ENCODE assay signal across 8 cellular contexts in the genomic region with DNA sequence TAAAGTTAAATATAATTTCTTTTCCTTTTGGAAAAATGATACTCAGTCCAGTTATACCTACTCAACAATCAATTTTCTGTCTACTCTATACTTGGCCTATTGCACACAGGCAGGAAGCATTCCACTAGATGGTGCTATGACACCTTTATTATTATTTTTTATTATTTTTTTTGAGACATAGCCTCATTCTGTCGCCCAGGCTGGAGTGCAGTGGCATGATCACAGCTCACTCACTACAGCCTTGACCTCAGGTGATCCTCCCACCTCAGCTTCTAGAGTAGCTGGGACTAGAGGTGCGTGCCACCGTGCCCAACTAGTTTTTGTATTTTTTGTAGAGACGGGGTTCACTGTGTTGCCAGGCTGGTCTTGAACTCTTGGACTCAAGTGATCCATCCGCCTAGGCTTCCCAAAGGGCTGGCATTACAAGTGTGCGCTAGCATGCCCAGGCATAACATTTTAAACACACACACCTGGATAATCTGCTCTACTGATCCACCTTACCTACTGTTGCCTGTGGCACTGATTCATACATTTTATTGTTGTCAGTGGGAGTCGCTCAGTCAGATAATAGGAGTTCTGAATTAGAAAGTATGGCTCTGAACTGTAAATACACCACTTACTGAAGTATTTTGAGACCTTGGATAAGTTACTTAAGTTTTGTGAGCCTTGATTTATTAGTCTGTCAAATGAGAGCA. TPM values are rescaled to one million over a fixed set of nuclear protein-coding genes. Genes with fewer than 3 reads are reported as not detected.
DNase-seq lines count a peak whose midpoint lies in the region; TF ChIP-seq lines count a peak whose summit lies in the region.

No MANE protein-coding gene starts in this region.

- in situ Hi-C loops in SK-MEL-5 (cut with HindIII; ENCODE audit: low pct_unique_long_range_greater_than_20kb, low sequenced_read_pairs), result no loop called here

- no peaks in the 10 kb centered on the region for H3K27me3 ChIP-seq in breast epithelium
- H3K27me3 ChIP-seq in esophagus muscularis mucosa, result no peaks in the 10 kb centered on the region
- no peaks in the 10 kb centered on the region for H3K27me3 ChIP-seq in thyroid gland

- TF ChIP-seq EP300 in esophagus muscularis mucosa (IDR thresholded peaks at IDR 0.05), result no peak

- H3K9me3 Mint-ChIP-seq in MCF 10A (ENCODE audit: unreplicated experiment), result no peaks in the 10 kb centered on the region

- H3K27ac ChIP-seq in breast epithelium (no peak overlapping the region), esophagus muscularis mucosa (replicated peaks in 1 of 4) (no peak overlapping the region), thyroid gland (peak overlapping the region; percentile 94 to 97 (median 96))

- POLR2A ChIA-PET in MCF 10A (lab: Yijun Ruan, JAX), result interaction anchor here (0.9 kb wide), 1 partner anchor 15 kb away, joined by 4 read pairs; no protein-coding TSS in a partner anchor

- WGBS in esophagus muscularis mucosa, result 87% methylated on average over 7 of the region's 7 CpGs
- WGBS in thyroid gland, 2 donors, result 62 to 64% methylated on average over 7 of the region's 7 CpGs

- H3K4me3 ChIP-seq in breast epithelium (no peak overlapping the region), esophagus muscularis mucosa (no peak overlapping the region), thyroid gland (replicated peaks in 1 of 3) (no peak overlapping the region)

- no peaks in the 10 kb centered on the region for H3K36me3 ChIP-seq in breast epithelium
- peaks cover 74 to 100% (median 91%) of the 10 kb centered on the region in 4 donors for H3K36me3 ChIP-seq in esophagus muscularis mucosa
- peaks cover 13 to 16% of the 10 kb centered on the region in 2 donors for H3K36me3 ChIP-seq in thyroid gland

- H3K4me1 Mint-ChIP-seq in MCF 10A (ENCODE audit: insufficient read depth, unreplicated experiment), result no peaks in the 10 kb centered on the region

- intact Hi-C loops in MCF 10A (cut with micrococcal nuclease) (loop anchor here (5.0 kb wide), 1 partner anchor 144 kb away; the partner anchor contains the start of gene TRIM69), breast epithelium (cut with DNase I; ENCODE audit: low total_unique reads) (no loop called here), esophagus muscularis mucosa (cut with DNase I) (no loop called here), thyroid gland (cut with DNase I) (no loop called here)

- TF ChIP-seq CTCF in MCF 10A (IDR thresholded peaks at IDR 0.05; ENCODE audit: unreplicated experiment) (peak; percentile 38), breast epithelium (IDR thresholded peaks at IDR 0.05) (no peak), esophagus muscularis mucosa (IDR thresholded peaks at IDR 0.05) (peak in 2 of 3 experiments; percentile 13 to 36), thyroid gland (IDR thresholded peaks at IDR 0.05) (peak in 5 of 6 experiments; percentile 7 to 63 (median 55))

- H3K9me3 ChIP-seq in breast epithelium (no peaks in the 10 kb centered on the region), esophagus muscularis mucosa (no peaks in the 10 kb centered on the region), thyroid gland (no peaks in the 10 kb centered on the region)

- H3K36me3 Mint-ChIP-seq in MCF 10A (ENCODE audit: insufficient read depth, unreplicated experiment), result peaks cover 99% of the 10 kb centered on the region

- H3K4me3 Mint-ChIP-seq in MCF 10A (ENCODE audit: unreplicated experiment), result no peak overlapping the region

- TF ChIP-seq POLR2A in breast epithelium (IDR thresholded peaks at IDR 0.05) (no peak), esophagus muscularis mucosa (IDR thresholded peaks at IDR 0.05; ENCODE audit: low read depth) (no peak), thyroid gland (IDR thresholded peaks at IDR 0.05) (no peak)

- DNase-seq in MCF 10A (ENCODE audit: unreplicated experiment), result peak; percentile 28
- no peak for DNase-seq in breast epithelium (ENCODE audit: low spot score in 2 of 2)
- peak; percentile 44 for DNase-seq in SK-MEL-5 (ENCODE audit: low read depth, low spot score)
- DNase-seq in esophagus muscularis mucosa (ENCODE audit: extremely low spot score), result no peak
- DNase-seq in thyroid gland, result peak; percentile 59 to 66
- DNase-seq in NCI-H2029 treated with DMSO at 0.1 percent for 48 hours (lab: John Stamatoyannopoulos, UW), result no peak
- no peak for DNase-seq in MV-4-11 (lab: John Stamatoyannopoulos, UW)
- DNase-seq in COLO829 (ENCODE audit: low spot score), result no peak

- H3K27me3 Mint-ChIP-seq in MCF 10A (ENCODE audit: insufficient read depth, unreplicated experiment), result no peaks in the 10 kb centered on the region

- H3K27ac Mint-ChIP-seq in MCF 10A (ENCODE audit: low read depth, unreplicated experiment), result no peak overlapping the region

- BruUV-seq in MCF 10A (replicated peaks; lab: Mats Ljungman, UMichigan), result no TSS peak

- H3K4me1 ChIP-seq in breast epithelium (no peaks in the 10 kb centered on the region), esophagus muscularis mucosa (peaks cover 0 to 7% (median 2%) of the 10 kb centered on the region in 4 donors), thyroid gland (peaks cover 45 to 72% of the 10 kb centered on the region in 2 donors)

- CTCF ChIA-PET in MCF 10A (lab: Yijun Ruan, JAX), result interaction anchor here (0.6 to 3.0 kb wide), 13 partner anchors 15 to 144 kb away, joined by 3 to 18 read pairs (median 5); partner anchors contain the start of gene TRIM69

RNA-seq across cellular contexts. Expression of gene EIF3J, which starts 56.2 kb away (rescaled TPM):
- total RNA-seq in MCF 10A (2022) (165 and 213 TPM in 2 replicates), breast epithelium (10 to 100 TPM; 46.6 to 82.0 (median 68.2) TPM), esophagus muscularis mucosa (10 to 100 TPM; 46.2 to 60.6 (median 53.7) TPM), thyroid gland (10 to 100 TPM; 36.7 to 50.7 (median 39.3) TPM)
- 56.5 and 59.4 TPM in 2 replicates for total RNA-seq in SK-MEL-5 (2014; rRNA removed; shearing (Covaris generic))
- 84.4 and 97.1 TPM in 2 replicates for polyA plus RNA-seq in SK-MEL-5 (2015; cell fraction: cytosol; rRNA removed)
- polyA plus RNA-seq in SK-MEL-5 (2015; cell fraction: nucleus; rRNA removed), result 30.0 and 34.3 TPM in 2 replicates

Comparison
In these comparisons a context has a peak if more than half of its experiments do, and no peak if none do; other contexts are left out.
1. DNase-seq: peak in MCF 10A (single experiment), SK-MEL-5 (single experiment) and thyroid gland (2 of 2); none in breast epithelium (0 of 2), esophagus muscularis mucosa (single experiment), NCI-H2029 treated with DMSO at 0.1 percent for 48 hours (single experiment), MV-4-11 (single experiment) and COLO829 (single experiment).
2. CTCF ChIP-seq: peak in MCF 10A (single experiment), esophagus muscularis mucosa (2 of 3) and thyroid gland (5 of 6); none in breast epithelium (0 of 3).
3. H3K27ac ChIP-seq: peak in thyroid gland (3 of 3); none in breast epithelium (0 of 2) and esophagus muscularis mucosa (0 of 4).